Comparison of ENCODE assay signal across 8 cellular contexts in genomic region chrX:103687073-103687695, GRCh38. TPM values are rescaled to one million over a fixed set of nuclear protein-coding genes. Genes with fewer than 3 reads are reported as not detected.
DNase-seq lines count a peak whose midpoint lies in the region; ATAC-seq and TF ChIP-seq lines count a peak whose summit lies in the region.

No MANE protein-coding gene starts in this region.

- peak overlapping the region; percentile 32 for H3K4me3 ChIP-seq in lower leg skin (ENCODE audit: low read depth, poor library complexity, severe bottlenecking)

- no peak overlapping the region for H3K4me3 Mint-ChIP-seq in activated CD4-positive, alpha-beta T cell treated with anti-CD3 and anti-CD28 coated beads for 36 hours

- no peak for TF ChIP-seq CTCF in lower leg skin (IDR thresholded peaks at IDR 0.05)

- H3K36me3 Mint-ChIP-seq in activated CD4-positive, alpha-beta T cell treated with anti-CD3 and anti-CD28 coated beads for 36 hours (ENCODE audit: low read depth): peaks cover 18% of the 10 kb centered on the region

- no peaks in the 10 kb centered on the region for H3K27me3 Mint-ChIP-seq in activated CD4-positive, alpha-beta T cell treated with anti-CD3 and anti-CD28 coated beads for 36 hours

- CTCF ChIA-PET in activated CD4-positive, alpha-beta T cell treated with anti-CD3 and anti-CD28 coated beads for 36 hours (lab: Charles Lee): no interaction called here

- no peaks in the 10 kb centered on the region for H3K9me3 Mint-ChIP-seq in activated CD4-positive, alpha-beta T cell treated with anti-CD3 and anti-CD28 coated beads for 36 hours (ENCODE audit: low read depth)

- intact Hi-C loops in activated CD4-positive, alpha-beta T cell treated with anti-CD3 and anti-CD28 coated beads for 36 hours (cut with DNase I, micrococcal nuclease): loop anchor here (2.0 to 10.0 kb wide), 9 partner anchors 60 to 1032 kb away; partner anchors contain the start of genes SLC25A53 (in 2 of the 2), BEX4 (in 1 of the 2), GPRASP1 (in 1 of the 2) and RAB9B (in 1 of the 2)
- intact Hi-C loops in lower leg skin (cut with DNase I; ENCODE audit: low total_unique reads): no loop called here

- DNase-seq in AG08395 (ENCODE audit: low spot score) (peak; percentile 74), NCI-H2227 (lab: John Stamatoyannopoulos, UW; ENCODE audit: unreplicated experiment) (peak; percentile 95), cortex of kidney (lab: John Stamatoyannopoulos, UW) (peak; percentile 7), lower leg skin (ENCODE audit: low spot score in 2 of 2) (peak; percentile 83 to 97)
- peak; percentile 91 for DNase-seq in activated CD4-positive, alpha-beta T cell treated with anti-CD3 and anti-CD28 coated beads for 36 hours
- DNase-seq in stimulated activated CD4-positive, alpha-beta T cell treated with anti-CD3 and anti-CD28 coated beads, Interleukin-4, amount 100 ng/mL, for 24 hours: peak; percentile 87

- ATAC-seq in GM18868 (IDR thresholded peaks at IDR 0.05; ENCODE audit: unreplicated experiment) (peak; percentile 53), HG03095 (IDR thresholded peaks at IDR 0.05; ENCODE audit: unreplicated experiment) (peak; percentile 44)
- ATAC-seq in activated CD4-positive, alpha-beta T cell treated with anti-CD3 and anti-CD28 coated beads for 36 hours: peak; percentile 59

- peaks cover 9% of the 10 kb centered on the region for H3K4me1 Mint-ChIP-seq in activated CD4-positive, alpha-beta T cell treated with anti-CD3 and anti-CD28 coated beads for 36 hours

- no peak for TF ChIP-seq POLR2A in lower leg skin (IDR thresholded peaks at IDR 0.05)

- POLR2A ChIA-PET in activated CD4-positive, alpha-beta T cell treated with anti-CD3 and anti-CD28 coated beads for 36 hours (lab: Charles Lee): interaction anchor here (0.7 to 1.0 kb wide), 3 partner anchors 144 to 567 kb away, joined by 3 to 5 read pairs (median 3); partner anchors contain the start of gene SLC25A53

- 1 to 22% methylated on average over 36 to 40 of the region's 40 CpGs for WGBS in lower leg skin, 2 donors

- H3K27ac Mint-ChIP-seq in activated CD4-positive, alpha-beta T cell treated with anti-CD3 and anti-CD28 coated beads for 36 hours: no peak overlapping the region

RNA-seq across cellular contexts. Expression of gene MORF4L2, which starts 0.7 kb away (rescaled TPM):
- total RNA-seq in activated CD4-positive, alpha-beta T cell treated with anti-CD3 and anti-CD28 coated beads for 36 hours: 100 to 1,000 TPM; 239 to 257 TPM
- 100 to 1,000 TPM; 150 to 203 (median 193) TPM for total RNA-seq in lower leg skin

RNA-seq across cellular contexts. Expression of gene TMEM31, which starts 23.5 kb away (rescaled TPM):
- under 1 TPM; 0.25 to 0.79 TPM for total RNA-seq in activated CD4-positive, alpha-beta T cell treated with anti-CD3 and anti-CD28 coated beads for 36 hours
- not detected for total RNA-seq in lower leg skin

RNA-seq across cellular contexts. Expression of gene TCEAL1, which starts 58.4 kb away (rescaled TPM):
- total RNA-seq in activated CD4-positive, alpha-beta T cell treated with anti-CD3 and anti-CD28 coated beads for 36 hours: 1 to 10 TPM; 5.9 to 8.7 TPM
- total RNA-seq in lower leg skin: 10 to 100 TPM; 27.3 to 44.2 (median 38.6) TPM

Comparison
In these comparisons a context has a peak if more than half of its experiments do, and no peak if none do; other contexts are left out.
1. Peak in every context shown above with its lines: DNase-seq, ATAC-seq and H3K4me3 ChIP-seq.
2. DNase-seq: peak in every context shown above with its lines; median percentile 95 in NCI-H2227; 91 in activated CD4-positive, alpha-beta T cell treated with anti-CD3 and anti-CD28 coated beads for 36 hours; 90 in lower leg skin; 87 in stimulated activated CD4-positive, alpha-beta T cell treated with anti-CD3 and anti-CD28 coated beads, Interleukin-4, amount 100 ng/mL, for 24 hours; 74 in AG08395; 7 in cortex of kidney.